ENCODE assay signal across 16 cellular contexts in the genomic region with DNA sequence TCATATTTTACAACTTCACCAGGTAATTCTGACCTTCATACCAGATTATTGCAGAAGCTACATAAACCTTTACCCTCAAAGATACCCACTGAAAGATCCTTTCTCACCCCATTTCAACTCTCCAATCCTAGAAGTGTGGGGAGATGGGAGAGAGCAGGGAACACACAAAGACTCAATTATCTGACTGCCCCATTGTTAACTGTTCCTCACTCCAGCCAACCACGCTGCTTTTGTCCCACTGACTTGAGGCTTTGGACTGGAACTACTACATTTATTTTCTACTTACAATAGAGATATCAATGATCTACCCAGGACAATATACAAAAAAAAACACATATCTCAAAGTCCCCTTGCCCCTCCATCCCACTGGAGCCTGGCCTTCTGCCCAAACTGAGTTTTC. TPM values are rescaled to one million over a fixed set of nuclear protein-coding genes. Genes with fewer than 3 reads are reported as not detected.
DNase-seq lines count a peak whose midpoint lies in the region; TF ChIP-seq lines count a peak whose summit lies in the region.
"Had no signal": no experiment of that assay in that cellular context is flagged by ENCODE, and none has a peak within 500 bp of the region (broad histone marks: within the 10 kb centered on the region; RNA-seq: fewer than 3 reads in every experiment).

No MANE protein-coding gene starts in this region.

- H3K36me3 Mint-ChIP-seq in neural crest cell (ENCODE audit: low read depth): peaks cover 6% of the 10 kb centered on the region
- H3K36me3 Mint-ChIP-seq: CD14-positive monocyte; CD4-positive, alpha-beta memory T cell had no signal

- peaks cover 10% of the 10 kb centered on the region for H3K9me3 Mint-ChIP-seq in neural crest cell
- H3K9me3 Mint-ChIP-seq: HFFc6 had no signal

- H3K27me3 Mint-ChIP-seq in neural crest cell (ENCODE audit: low read depth): no peaks in the 10 kb centered on the region

- H3K4me3 Mint-ChIP-seq in neural crest cell: no peak overlapping the region
- H3K4me3 Mint-ChIP-seq: CD14-positive monocyte; CD4-positive, alpha-beta memory T cell; HFFc6 had no signal

- peak overlapping the region; percentile 15 for H3K27ac Mint-ChIP-seq in neural crest cell (ENCODE audit: unreplicated experiment)
- H3K27ac Mint-ChIP-seq: CD14-positive monocyte; CD4-positive, alpha-beta memory T cell; HFFc6 had no signal

- DNase-seq in Ammon's horn (ENCODE audit: low spot score) (peak; percentile 62), hippocampal formation (lab: John Stamatoyannopoulos, UW) (peak; percentile 10 to 22), neural crest cell (ENCODE audit: low read depth, low spot score) (no peak), pons (ENCODE audit: low spot score) (peak; percentile 66), RKO (ENCODE audit: low spot score) (no peak), GM13977 (ENCODE audit: low spot score) (no peak), erythroblast (lab: John Stamatoyannopoulos, UW) (no peak)
- DNase-seq: AML-193; CD4-positive, alpha-beta memory T cell; DMS153; DMS79; GDM1; GOT3; H7; HFFc6 had no signal

- TF ChIP-seq CTCF in neural crest cell (conservative IDR thresholded peaks at IDR 0.05) (no peak), GM13977 (IDR thresholded peaks at IDR 0.05; ENCODE audit: extremely low read depth, insufficient read depth, missing control alignments) (no peak)

- H3K4me1 Mint-ChIP-seq in neural crest cell: peaks cover 11% of the 10 kb centered on the region
- H3K4me1 Mint-ChIP-seq: CD14-positive monocyte; CD4-positive, alpha-beta memory T cell had no signal

- TF ChIP-seq POLR2A in erythroblast (IDR thresholded peaks at IDR 0.05; ENCODE audit: low read length): no peak

- in situ Hi-C loops in GM13977 (cut with MboI; ENCODE audit: low pct_unique_long_range_greater_than_20kb, low sequenced_read_pairs, unreplicated experiment): no loop called here

RNA-seq across cellular contexts. Expression of a gene that starts 44.7 kb away (rescaled TPM):
- not detected in 2 replicates for total RNA-seq in neural crest cell
- total RNA-seq: CD4-positive, alpha-beta memory T cell; H7; HFFc6 had no signal

Comparison
In these comparisons a context has a peak if more than half of its experiments do, and no peak if none do; other contexts are left out.
1. DNase-seq: peak in Ammon's horn (single experiment), hippocampal formation (2 of 2) and pons (single experiment); none in neural crest cell (single experiment), RKO (single experiment), GM13977 (single experiment) and erythroblast (0 of 2).